1 cellular context compared by ENCODE assay signal in the genomic region with DNA sequence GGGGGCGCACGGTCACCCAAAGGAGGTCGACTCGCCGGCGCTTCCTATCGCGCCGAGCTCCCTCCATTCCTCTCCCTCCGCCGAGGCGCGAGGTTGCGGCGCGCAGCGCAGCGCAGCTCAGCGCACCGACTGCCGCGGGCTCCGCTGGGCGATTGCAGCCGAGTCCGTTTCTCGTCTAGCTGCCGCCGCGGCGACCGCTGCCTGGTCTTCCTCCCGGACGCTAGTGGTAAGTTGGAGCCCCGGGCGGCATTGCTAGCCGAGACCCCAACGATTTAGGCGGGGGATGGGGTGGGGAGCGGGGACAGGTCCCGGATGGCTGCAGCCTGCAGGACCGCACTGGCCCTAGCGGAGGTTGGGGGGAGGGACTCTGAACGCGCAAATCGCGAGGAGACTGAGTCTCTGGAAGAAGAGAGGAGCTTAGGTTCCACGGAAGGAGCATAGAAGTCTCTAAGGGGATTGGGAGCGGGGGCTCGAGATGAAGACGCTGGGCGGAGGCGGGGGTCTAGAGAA.
TF ChIP-seq lines count a peak whose summit lies in the region.

No MANE protein-coding gene starts in this region.

TF ChIP-seq in HepG2, 621 proteins besides CTCF, POLR2A, EP300 and RAD21:
- TF ChIP-seq ZNF562 (CRISPR knock-in tag; IDR thresholded peaks at IDR 0.05; ENCODE audit: borderline replicate concordance) (no peak), ZNF441 (CRISPR knock-in tag; IDR thresholded peaks at IDR 0.05; ENCODE audit: borderline replicate concordance) (no peak), SNRNP70 (IDR thresholded peaks at IDR 0.05; ENCODE audit: low read depth, low read length) (no peak), ATAD3A (CRISPR knock-in tag; IDR thresholded peaks at IDR 0.05) (no peak), ZNF773 (CRISPR knock-in tag; IDR thresholded peaks at IDR 0.05; ENCODE audit: borderline replicate concordance) (no peak), REPIN1 (CRISPR knock-in tag; IDR thresholded peaks at IDR 0.05; ENCODE audit: borderline replicate concordance, low read depth) (no peak), ZKSCAN8 (CRISPR knock-in tag; IDR thresholded peaks at IDR 0.05; ENCODE audit: borderline replicate concordance) (no peak), SSRP1 (CRISPR knock-in tag; IDR thresholded peaks at IDR 0.05) (no peak), HOXA3 (CRISPR knock-in tag; IDR thresholded peaks at IDR 0.05) (no peak), TGIF2 (CRISPR knock-in tag; IDR thresholded peaks at IDR 0.05) (no peak), NFKBIZ (CRISPR knock-in tag; IDR thresholded peaks at IDR 0.05) (no peak), ZBTB8A (CRISPR knock-in tag; IDR thresholded peaks at IDR 0.05; ENCODE audit: borderline replicate concordance, low read depth) (no peak), ZBTB3 (CRISPR knock-in tag; IDR thresholded peaks at IDR 0.05; ENCODE audit: borderline replicate concordance, low read depth) (no peak)
- TF ChIP-seq, protein P1, sequence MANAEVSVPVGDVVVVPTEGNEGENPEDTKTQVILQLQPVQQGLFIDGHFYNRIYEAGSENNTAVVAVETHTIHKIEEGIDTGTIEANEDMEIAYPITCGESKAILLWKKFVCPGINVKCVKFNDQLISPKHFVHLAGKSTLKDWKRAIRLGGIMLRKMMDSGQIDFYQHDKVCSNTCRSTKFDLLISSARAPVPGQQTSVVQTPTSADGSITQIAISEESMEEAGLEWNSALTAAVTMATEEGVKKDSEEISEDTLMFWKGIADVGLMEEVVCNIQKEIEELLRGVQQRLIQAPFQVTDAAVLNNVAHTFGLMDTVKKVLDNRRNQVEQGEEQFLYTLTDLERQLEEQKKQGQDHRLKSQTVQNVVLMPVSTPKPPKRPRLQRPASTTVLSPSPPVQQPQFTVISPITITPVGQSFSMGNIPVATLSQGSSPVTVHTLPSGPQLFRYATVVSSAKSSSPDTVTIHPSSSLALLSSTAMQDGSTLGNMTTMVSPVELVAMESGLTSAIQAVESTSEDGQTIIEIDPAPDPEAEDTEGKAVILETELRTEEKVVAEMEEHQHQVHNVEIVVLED (CRISPR knock-in tag; IDR thresholded peaks at IDR 0.05; ENCODE audit: borderline replicate concordance), result no peak
- TF ChIP-seq, protein P2, sequence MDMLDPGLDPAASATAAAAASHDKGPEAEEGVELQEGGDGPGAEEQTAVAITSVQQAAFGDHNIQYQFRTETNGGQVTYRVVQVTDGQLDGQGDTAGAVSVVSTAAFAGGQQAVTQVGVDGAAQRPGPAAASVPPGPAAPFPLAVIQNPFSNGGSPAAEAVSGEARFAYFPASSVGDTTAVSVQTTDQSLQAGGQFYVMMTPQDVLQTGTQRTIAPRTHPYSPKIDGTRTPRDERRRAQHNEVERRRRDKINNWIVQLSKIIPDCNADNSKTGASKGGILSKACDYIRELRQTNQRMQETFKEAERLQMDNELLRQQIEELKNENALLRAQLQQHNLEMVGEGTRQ (IDR thresholded peaks at IDR 0.05; ENCODE audit: low read depth, low read length), result no peak
- TF ChIP-seq, protein P2 (CRISPR knock-in tag; IDR thresholded peaks at IDR 0.05; ENCODE audit: borderline replicate concordance), result no peak
